Comparison of ENCODE assay signal across 20 cellular contexts in genomic region chr2:156190532-156190931, GRCh38.
"Had no signal": no experiment of that assay in that cellular context is flagged by ENCODE, and none has a peak within 500 bp of the region (broad histone marks: within the 10 kb centered on the region; RNA-seq: fewer than 3 reads in every experiment).

No MANE protein-coding gene starts in this region.

- H2AFZ ChIP-seq: hepatocyte had no signal

- H3K79me2 ChIP-seq: hepatocyte had no signal

- H3K27me3 Mint-ChIP-seq: activated CD4-positive, alpha-beta T cell treated with anti-CD3 and anti-CD28 coated beads, Interleukin-2, amount 10 ng/mL, durations not matched to agents 7 days and 5 days; activated T-cell treated with anti-CD3 and anti-CD28 coated beads, Interleukin-2, amount 50 U/mL, for 24 hours had no signal

- H3K36me3 ChIP-seq: brain microvascular endothelial cell, lower lobe of right lung, prostate gland, sigmoid colon, suprapubic skin, upper lobe of left lung had no signal

- H3K4me1 ChIP-seq: lower lobe of right lung, prostate gland, sigmoid colon, suprapubic skin, upper lobe of left lung had no signal

- H3K27me3 ChIP-seq: brain microvascular endothelial cell, hepatocyte, sigmoid colon, suprapubic skin, upper lobe of left lung had no signal

- H3K9me3 Mint-ChIP-seq: activated CD4-positive, alpha-beta T cell treated with anti-CD3 and anti-CD28 coated beads, Interleukin-2, amount 10 ng/mL, durations not matched to agents 7 days and 5 days; activated naive CD4-positive, alpha-beta T cell treated with anti-CD3 and anti-CD28 coated beads, Interleukin-2, amount 50 U/mL, for 72 hours; activated T-cell treated with anti-CD3 and anti-CD28 coated beads, Interleukin-2, amount 50 U/mL, for 24 hours; naive thymus-derived CD4-positive, alpha-beta T cell; T-helper 1 cell treated with Interleukin-12 subunit alpha and Interleukin-12 subunit beta and Interleukin-4 antibody, amounts not matched to agents 30 μg/mL and 1 μg/mL, for 36 hours had no signal

- H3K4me1 Mint-ChIP-seq: activated CD4-positive, alpha-beta T cell treated with anti-CD3 and anti-CD28 coated beads, Interleukin-2, amount 10 ng/mL, durations not matched to agents 7 days and 5 days; naive thymus-derived CD4-positive, alpha-beta T cell had no signal

- H3K36me3 Mint-ChIP-seq: activated naive CD4-positive, alpha-beta T cell treated with anti-CD3 and anti-CD28 coated beads, Interleukin-2, amount 50 U/mL, for 72 hours; naive thymus-derived CD4-positive, alpha-beta T cell had no signal

- H3K4me3 ChIP-seq: hepatocyte, lower lobe of right lung, prostate gland, sigmoid colon, suprapubic skin, upper lobe of left lung had no signal

- H3K9me3 ChIP-seq: lower lobe of right lung, prostate gland, sigmoid colon, suprapubic skin, upper lobe of left lung had no signal

- DNase-seq: activated CD4-positive, alpha-beta T cell treated with anti-CD3 and anti-CD28 coated beads, Interleukin-2, amount 10 ng/mL, durations not matched to agents 7 days and 5 days; activated effector memory CD4-positive, alpha-beta T cell treated with anti-CD3 and anti-CD28 coated beads, Interleukin-2, amount 50 U/mL, for 16 hours; activated T-cell treated with anti-CD3 and anti-CD28 coated beads, Interleukin-2, amount 50 U/mL, for 24 hours; amniotic stem cell; brain microvascular endothelial cell; dermis blood vessel endothelial cell; kidney glomerular epithelial cell; lower lobe of right lung; naive thymus-derived CD4-positive, alpha-beta T cell; sigmoid colon; stimulated activated CD4-positive, alpha-beta T cell treated with anti-CD3 and anti-CD28 coated beads, Interleukin-12 subunit alpha, Interleukin-12 subunit beta, amount 100 ng/mL, for 4 hours; stimulated activated naive CD4-positive, alpha-beta T cell treated with Interleukin-2 at 50 U/mL for 16 hours; upper lobe of left lung had no signal

- H3K27ac Mint-ChIP-seq: activated CD4-positive, alpha-beta T cell treated with anti-CD3 and anti-CD28 coated beads, Interleukin-2, amount 10 ng/mL, durations not matched to agents 7 days and 5 days; activated naive CD4-positive, alpha-beta T cell treated with anti-CD3 and anti-CD28 coated beads, Interleukin-2, amount 50 U/mL, for 72 hours; activated T-cell treated with anti-CD3 and anti-CD28 coated beads, Interleukin-2, amount 50 U/mL, for 24 hours; mesothelial cell of epicardium; naive thymus-derived CD4-positive, alpha-beta T cell; T-helper 1 cell treated with Interleukin-12 subunit alpha and Interleukin-12 subunit beta and Interleukin-4 antibody, amounts not matched to agents 30 μg/mL and 1 μg/mL, for 36 hours; WTC11 had no signal

- H3K27ac ChIP-seq: brain microvascular endothelial cell, lower lobe of right lung, prostate gland, sigmoid colon, suprapubic skin, upper lobe of left lung had no signal

- ATAC-seq: activated naive CD4-positive, alpha-beta T cell treated with anti-CD3 and anti-CD28 coated beads, Interleukin-2, amount 50 U/mL, for 72 hours; naive thymus-derived CD4-positive, alpha-beta T cell; WTC11 had no signal

- H3K4me3 Mint-ChIP-seq: activated CD4-positive, alpha-beta T cell treated with anti-CD3 and anti-CD28 coated beads, Interleukin-2, amount 10 ng/mL, durations not matched to agents 7 days and 5 days; activated T-cell treated with anti-CD3 and anti-CD28 coated beads, Interleukin-2, amount 50 U/mL, for 24 hours; mesothelial cell of epicardium; naive thymus-derived CD4-positive, alpha-beta T cell; T-helper 1 cell treated with Interleukin-12 subunit alpha and Interleukin-12 subunit beta and Interleukin-4 antibody, amounts not matched to agents 30 μg/mL and 1 μg/mL, for 36 hours; WTC11 had no signal
